In the genomic region with DNA sequence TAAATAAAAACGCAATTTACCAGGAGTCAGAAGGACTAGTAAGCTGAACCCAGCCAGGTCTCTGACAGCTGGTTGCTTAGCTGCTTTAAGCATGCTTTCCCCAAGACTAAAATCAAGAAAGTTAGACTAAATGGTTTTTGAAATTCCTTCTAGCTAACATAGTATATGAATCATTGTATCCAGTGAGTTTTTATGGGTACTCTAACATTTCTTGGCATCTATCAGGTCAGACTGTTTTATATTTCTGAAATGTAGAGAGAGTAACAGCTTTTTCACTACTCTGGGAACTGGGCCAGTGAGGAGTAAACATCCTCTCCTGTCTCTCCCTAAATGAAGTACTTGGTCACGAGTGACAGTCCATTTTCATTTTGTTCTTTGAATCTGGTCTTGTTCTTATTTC, we compare ENCODE assay signal across 8 cellular contexts. TPM values are rescaled to one million over a fixed set of nuclear protein-coding genes. Genes with fewer than 3 reads are reported as not detected.
DNase-seq lines count a peak whose midpoint lies in the region; ATAC-seq and FAIRE-seq lines count a peak whose summit lies in the region.

No MANE protein-coding gene starts in this region.

- peaks cover 95% of the 10 kb centered on the region for H3K79me2 ChIP-seq in GM23248 (ENCODE audit: insufficient read depth)

- in situ Hi-C loops in GM23248 (cut with MboI), result no loop called here

- peak; percentile 94 for DNase-seq in GM23248
- no peak for DNase-seq in SK-N-MC (ENCODE audit: low read depth, low spot score)
- DNase-seq in globus pallidus (ENCODE audit: low spot score), result peak; percentile 59
- DNase-seq in small intestine, result peak; percentile 7
- no peak for DNase-seq in posterior vena cava (ENCODE audit: low spot score)
- DNase-seq in activated T-cell treated with anti-CD3 and anti-CD28 coated beads for 4 hours, result no peak

- H3K4me2 ChIP-seq in GM23248 (ENCODE audit: unreplicated experiment), result peak overlapping the region; percentile 70

- peak overlapping the region; percentile 59 for H3K27ac ChIP-seq in GM23248
- H3K27ac ChIP-seq in SK-N-MC, result peak overlapping the region; percentile 26
- peak overlapping the region in 1 of 2 donors; percentile 8 for H3K27ac ChIP-seq in small intestine (ENCODE audit: low read depth in 1 of 2, low read length in 1 of 2)

- H3K4me3 ChIP-seq in GM23248, result peak overlapping the region; percentile 62
- no peak overlapping the region for H3K4me3 ChIP-seq in SK-N-MC
- no peak overlapping the region for H3K4me3 ChIP-seq in small intestine (ENCODE audit: low read depth in 1 of 2, low read length in 2 of 2)

- H3K9me2 ChIP-seq in GM23248 (ENCODE audit: insufficient read depth), result no peaks in the 10 kb centered on the region

- FAIRE-seq in small intestine (lab: Jason Lieb, UNC), result no peak

- H4K20me1 ChIP-seq in GM23248 (ENCODE audit: insufficient read depth), result peaks cover 11% of the 10 kb centered on the region; the same call in 1 of the 2 replicates

- peaks cover 21% of the 10 kb centered on the region for H3F3A ChIP-seq in GM23248 (ENCODE audit: insufficient read depth)

- H2AFZ ChIP-seq in GM23248, result no peak overlapping the region

- H3K4me1 ChIP-seq in GM23248 (ENCODE audit: insufficient read depth), result peaks cover 20% of the 10 kb centered on the region
- H3K4me1 ChIP-seq in small intestine (ENCODE audit: control insufficient read depth in 2 of 2, insufficient read depth in 1 of 2, low read depth in 1 of 2, low read length in 1 of 2), result no peaks in the 10 kb centered on the region

- H3K9ac ChIP-seq in GM23248 (peak overlapping the region; percentile 57), SK-N-MC (ENCODE audit: insufficient read length) (no peak overlapping the region)

- ATAC-seq in HG03565 (IDR thresholded peaks at IDR 0.05; ENCODE audit: unreplicated experiment) (no peak), HG02970 (IDR thresholded peaks at IDR 0.05; ENCODE audit: low FRiP score, unreplicated experiment) (no peak)

- 1 to 2% methylated on average over 2 of the region's 2 CpGs for WGBS in GM23248 (ENCODE audit: low coverage in 1 of 2, low lambda C conversion rate in 2 of 2, missing lambda C conversion rate in 2 of 2), 2 experiments
- WGBS in small intestine, 3 donors, result 10 to 27% (median 19%) methylated on average over 2 of the region's 2 CpGs

- H3K27me3 ChIP-seq in GM23248 (replicated peaks; ENCODE audit: insufficient read depth) (no peaks in the 10 kb centered on the region), small intestine (ENCODE audit: control insufficient read depth in 2 of 2, insufficient read depth in 2 of 2, low read length in 2 of 2) (no peaks in the 10 kb centered on the region)

- no peaks in the 10 kb centered on the region for H3K36me3 ChIP-seq in GM23248 (ENCODE audit: low read depth)
- peaks cover 21% of the 10 kb centered on the region for H3K36me3 ChIP-seq in SK-N-MC (ENCODE audit: insufficient read depth, low read length)
- peaks cover 2% of the 10 kb centered on the region in 2 donors for H3K36me3 ChIP-seq in small intestine (ENCODE audit: control insufficient read depth in 2 of 2, insufficient read depth in 2 of 2, low read length in 2 of 2)

- intact Hi-C loops in posterior vena cava (cut with DNase I), result no loop called here

- no peaks in the 10 kb centered on the region for H3K9me3 ChIP-seq in GM23248 (ENCODE audit: low read depth)
- H3K9me3 ChIP-seq in SK-N-MC (ENCODE audit: low read depth, low read length), result peaks cover 11% of the 10 kb centered on the region; the same call in 1 of the 2 replicates
- H3K9me3 ChIP-seq in small intestine (ENCODE audit: control insufficient read depth, low read depth), result no peaks in the 10 kb centered on the region

RNA-seq across cellular contexts. Expression of a gene that starts 47.4 kb away (rescaled TPM):
- total RNA-seq in GM23248 (2014; rRNA removed; shearing (Covaris generic)), result 22.3 and 32.6 TPM in 2 replicates
- polyA plus RNA-seq in GM23248 (2016; fragmentation: Nextera tagmentation; extraction: Ambion mirVana) (19.6 and 24.0 TPM in 2 replicates), small intestine (10 to 100 TPM; 19.1 to 35.8 (median 28.4) TPM)
- 10 to 100 TPM; 31.3 to 37.4 TPM for total RNA-seq in posterior vena cava

Comparison
In these comparisons a context has a peak if more than half of its experiments do, and no peak if none do; other contexts are left out.
1. DNase-seq: peak in GM23248 (single experiment), globus pallidus (single experiment) and small intestine (single experiment); none in SK-N-MC (single experiment), posterior vena cava (single experiment) and activated T-cell treated with anti-CD3 and anti-CD28 coated beads for 4 hours (single experiment).